In the genomic region with DNA sequence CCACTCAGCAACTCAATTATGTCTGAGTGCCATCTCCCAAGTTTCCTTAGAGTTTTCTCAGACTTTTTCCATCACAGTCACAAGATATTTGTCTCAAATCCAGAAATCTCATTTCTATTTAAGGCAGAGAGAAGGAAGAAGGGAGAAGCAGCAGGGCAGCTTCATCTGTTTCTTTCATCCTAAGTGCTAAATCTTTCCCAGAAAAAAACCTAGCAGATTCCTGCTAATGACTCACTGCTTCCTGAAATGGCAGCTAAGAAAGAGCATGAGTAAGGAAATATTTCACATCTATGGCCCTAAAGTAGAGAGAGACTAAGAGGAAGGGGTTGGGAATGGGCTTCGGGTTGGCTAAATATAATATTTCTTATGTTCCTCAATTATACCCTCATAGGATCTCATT, we compare ENCODE assay signal across 23 cellular contexts.
A peak's percentile ranks its signal among the peaks of the same experiment; 100 is the strongest.
DNase-seq lines count a peak whose midpoint lies in the region; FAIRE-seq and TF ChIP-seq lines count a peak whose summit lies in the region.
"Had no signal": no experiment of that assay in that cellular context is flagged by ENCODE, and none has a peak within 500 bp of the region (broad histone marks: within the 10 kb centered on the region; RNA-seq: fewer than 3 reads in every experiment).

No MANE protein-coding gene starts in this region.

- intact Hi-C loops in endothelial cell of umbilical vein (cut with micrococcal nuclease): loop anchor here (1.0 kb wide), 1 partner anchor 9 kb away; no protein-coding TSS in a partner anchor

- no CpG with 5 or more reads among the region's 1 CpG for WGBS in mesenchymal stem cell

- H4K91ac ChIP-seq in mesenchymal stem cell (ENCODE audit: low read length): no peak overlapping the region

- H3K4me3 ChIP-seq in ACC112 (ENCODE audit: low read depth, low read length): no peak overlapping the region
- no peak overlapping the region for H3K4me3 ChIP-seq in endothelial cell of umbilical vein (replicated peaks in 1 of 3; ENCODE audit: insufficient read depth in 1 of 3, low read depth in 1 of 3, low read length in 3 of 3)
- H3K4me3 ChIP-seq in mesenchymal stem cell (ENCODE audit: insufficient read depth in 1 of 2, low read depth in 1 of 2, low read length in 2 of 2): no peak overlapping the region
- H3K4me3 ChIP-seq: esophagus muscularis mucosa, heart left ventricle, left ventricle myocardium inferior, MG63, right atrium auricular region, suprapubic skin had no signal

- H3K14ac ChIP-seq in mesenchymal stem cell (ENCODE audit: low read length in 2 of 2): no peak overlapping the region

- H2BK120ac ChIP-seq in mesenchymal stem cell (ENCODE audit: low read depth, low read length): no peak overlapping the region

- H3K9ac ChIP-seq in endothelial cell of umbilical vein (replicated peaks; ENCODE audit: extremely low read depth, insufficient read depth, low read length): no peak overlapping the region
- peak overlapping the region; percentile 42 for H3K9ac ChIP-seq in mesenchymal stem cell (ENCODE audit: low read length)

- no peak overlapping the region for H2AK5ac ChIP-seq in mesenchymal stem cell (ENCODE audit: low read length, severe bottlenecking)

- H3K27me3 ChIP-seq in ACC112 (ENCODE audit: insufficient read depth, low read length) (no peaks in the 10 kb centered on the region), endothelial cell of umbilical vein (ENCODE audit: control insufficient read depth in 2 of 2, insufficient read depth in 2 of 2, low read length in 2 of 2) (no peaks in the 10 kb centered on the region), mesenchymal stem cell (ENCODE audit: control insufficient read depth in 1 of 2, insufficient read depth in 1 of 2, low read length in 2 of 2) (no peaks in the 10 kb centered on the region)
- H3K27me3 ChIP-seq: esophagus muscularis mucosa, heart left ventricle, MG63, right atrium auricular region, suprapubic skin had no signal

- no peaks in the 10 kb centered on the region for H3K79me1 ChIP-seq in mesenchymal stem cell (replicated peaks; ENCODE audit: low read length, poor library complexity, severe bottlenecking)

- CTCF ChIA-PET in endothelial cell of umbilical vein (lab: Charles Lee): interaction anchor here (1.0 to 1.4 kb wide), 4 partner anchors 8 to 283 kb away, joined by 3 to 9 read pairs (median 3); no protein-coding TSS in a partner anchor

- no peak overlapping the region for H2BK5ac ChIP-seq in mesenchymal stem cell (ENCODE audit: low read depth, low read length, poor library complexity, severe bottlenecking)

- no peak overlapping the region for H3K23ac ChIP-seq in mesenchymal stem cell (ENCODE audit: low read length in 2 of 2)

- no peak for TF ChIP-seq CTCF in endothelial cell of umbilical vein (IDR thresholded peaks at IDR 0.05; ENCODE audit: extremely low read depth in 1 of 2, insufficient read depth in 1 of 2, low read depth in 1 of 2, low read length in 2 of 2)

- H3K4me2 ChIP-seq in endothelial cell of umbilical vein (ENCODE audit: insufficient read depth, low read length) (no peak overlapping the region), mesenchymal stem cell (ENCODE audit: low read length, poor library complexity, severe bottlenecking) (no peak overlapping the region)

- dilution Hi-C loops in endothelial cell of umbilical vein (cut with MboI; ENCODE audit: extremely low pct_ligation_motif_present, low sequenced_read_pairs): no loop called here

- H3K18ac ChIP-seq in mesenchymal stem cell (ENCODE audit: low read depth in 1 of 2, low read length in 2 of 2): no peak overlapping the region

- H2BK12ac ChIP-seq in mesenchymal stem cell (ENCODE audit: low read length in 2 of 2): no peak overlapping the region

- H3K4me1 ChIP-seq in ACC112 (ENCODE audit: control insufficient read depth, insufficient read depth, low read length, unreplicated experiment) (peaks cover 6% of the 10 kb centered on the region), endothelial cell of umbilical vein (ENCODE audit: control insufficient read depth, extremely low read depth, insufficient read depth, low read length) (peaks cover 7% of the 10 kb centered on the region), mesenchymal stem cell (ENCODE audit: control insufficient read depth, insufficient read depth, low read depth, low read length) (no peaks in the 10 kb centered on the region)
- H3K4me1 ChIP-seq: esophagus muscularis mucosa, heart left ventricle, left ventricle myocardium inferior, right atrium auricular region, suprapubic skin had no signal

- H3K9me3 ChIP-seq in endothelial cell of umbilical vein (replicated peaks; ENCODE audit: control insufficient read depth, insufficient read depth, low read length): no peaks in the 10 kb centered on the region
- peaks cover 10% of the 10 kb centered on the region for H3K9me3 ChIP-seq in mesenchymal stem cell (ENCODE audit: control insufficient read depth, low read length)
- H3K9me3 ChIP-seq: esophagus muscularis mucosa, right atrium auricular region, suprapubic skin had no signal

- H3K4ac ChIP-seq in mesenchymal stem cell (ENCODE audit: low read depth in 1 of 2, low read length in 2 of 2): no peak overlapping the region

- H2AFZ ChIP-seq in ACC112 (ENCODE audit: low read length, unreplicated experiment) (peak overlapping the region; percentile 19), endothelial cell of umbilical vein (ENCODE audit: low read depth, low read length) (peak overlapping the region; percentile 34), mesenchymal stem cell (ENCODE audit: low read depth, low read length) (no peak overlapping the region)

- no peak for TF ChIP-seq POLR2A in endothelial cell of umbilical vein (IDR thresholded peaks at IDR 0.05; ENCODE audit: low read depth, low read length)

- peak; percentile 31 for FAIRE-seq in endothelial cell of umbilical vein (lab: Jason Lieb, UNC)
- FAIRE-seq: A204.1, D721Med had no signal

- H2BK15ac ChIP-seq in mesenchymal stem cell (ENCODE audit: low read depth, poor library complexity, severe bottlenecking): no peak overlapping the region

- no peaks in the 10 kb centered on the region for H3K79me2 ChIP-seq in ACC112 (ENCODE audit: control insufficient read depth, insufficient read depth, low read length, unreplicated experiment)
- H3K79me2 ChIP-seq in endothelial cell of umbilical vein (ENCODE audit: control insufficient read depth, insufficient read depth, low read length): no peaks in the 10 kb centered on the region

- DNase-seq in NCI-H460 (ENCODE audit: extremely low read depth, low read depth) (peak; percentile 35), endothelial cell of umbilical vein (ENCODE audit: low read depth, low spot score) (peak; percentile 53), mesenchymal stem cell (peak; percentile 82), medulla oblongata (ENCODE audit: extremely low spot score) (no peak), ACHN (no peak)
- DNase-seq in activated CD4-positive, alpha-beta T cell treated with anti-CD3 and anti-CD28 coated beads for 48 hours: no peak
- DNase-seq in activated CD8-positive, alpha-beta memory T cell treated with anti-CD3 and anti-CD28 coated beads, Interleukin-2, amount 50 U/mL, for 48 hours: no peak
- DNase-seq: activated CD4-positive, alpha-beta T cell treated with anti-CD3 and anti-CD28 coated beads, Interleukin-2, amount 10 ng/mL, durations not matched to agents 7 days and 5 days; C1 segment of cervical spinal cord; effector CD4-positive, alpha-beta T cell; heart left ventricle; left ventricle myocardium inferior; MG63; NCI-H146; NCI-H82; SHP77 treated with DMSO at 0.1 percent for 48 hours had no signal

- no peaks in the 10 kb centered on the region for H3K9me1 ChIP-seq in endothelial cell of umbilical vein (replicated peaks; ENCODE audit: control insufficient read depth, extremely low read depth, insufficient read depth, low read length)

- in situ Hi-C loops in ACHN (cut with HindIII; ENCODE audit: low pct_ligation_motif_present, low pct_unique_long_range_greater_than_20kb, low sequenced_read_pairs): no loop called here

- BruUV-seq in endothelial cell of umbilical vein (replicated peaks; lab: Mats Ljungman, UMichigan): no TSS peak

- H3K27ac ChIP-seq in ACC112 (ENCODE audit: low read depth, low read length) (peak overlapping the region; percentile 7; the same call in 1 of the 2 replicates), endothelial cell of umbilical vein (ENCODE audit: insufficient read depth, low read depth, low read length) (peak overlapping the region; percentile 35), mesenchymal stem cell (ENCODE audit: low read length, poor library complexity, severe bottlenecking) (no peak overlapping the region)
- H3K27ac ChIP-seq: esophagus muscularis mucosa, heart left ventricle, HL-60, left ventricle myocardium inferior, right atrium auricular region, suprapubic skin had no signal

- H4K8ac ChIP-seq in mesenchymal stem cell (ENCODE audit: low read length): no peak overlapping the region

- H3K36me3 ChIP-seq in ACC112 (ENCODE audit: insufficient read depth, low read length) (peaks cover 29% of the 10 kb centered on the region), endothelial cell of umbilical vein (ENCODE audit: control insufficient read depth in 2 of 2, extremely low read depth in 1 of 2, insufficient read depth in 2 of 2, low read length in 2 of 2) (no peaks in the 10 kb centered on the region), mesenchymal stem cell (ENCODE audit: control insufficient read depth in 1 of 2, insufficient read depth in 2 of 2, low read depth in 1 of 2, low read length in 2 of 2) (no peaks in the 10 kb centered on the region)
- H3K36me3 ChIP-seq: esophagus muscularis mucosa, left ventricle myocardium inferior, MG63, right atrium auricular region, suprapubic skin had no signal

- POLR2A ChIA-PET in endothelial cell of umbilical vein (lab: Charles Lee): no interaction called here

- no peaks in the 10 kb centered on the region for H4K20me1 ChIP-seq in endothelial cell of umbilical vein (replicated peaks; ENCODE audit: control insufficient read depth, extremely low read depth, insufficient read depth, low read length)

TF ChIP-seq in endothelial cell of umbilical vein, 7 proteins besides CTCF, POLR2A, EP300 and RAD21:
- TF ChIP-seq EZH2 (IDR thresholded peaks at IDR 0.05; ENCODE audit: borderline replicate concordance, low read depth, low read length, severe bottlenecking) (no peak), JUN (IDR thresholded peaks at IDR 0.05; ENCODE audit: borderline replicate concordance, insufficient read depth, insufficient read length, low read depth) (peak; percentile 66), POLR2AphosphoS5 (IDR thresholded peaks at IDR 0.05; ENCODE audit: insufficient read depth, low read depth, low read length) (no peak), GATA2 (IDR thresholded peaks at IDR 0.05; ENCODE audit: insufficient read depth, insufficient read length, low read depth, low read length) (no peak), MYC (IDR thresholded peaks at IDR 0.05; ENCODE audit: low read depth, low read length) (no peak), FOS (IDR thresholded peaks at IDR 0.05; ENCODE audit: borderline replicate concordance, insufficient read depth, low read length) (peak; percentile 86)
- TF ChIP-seq, protein P1, sequence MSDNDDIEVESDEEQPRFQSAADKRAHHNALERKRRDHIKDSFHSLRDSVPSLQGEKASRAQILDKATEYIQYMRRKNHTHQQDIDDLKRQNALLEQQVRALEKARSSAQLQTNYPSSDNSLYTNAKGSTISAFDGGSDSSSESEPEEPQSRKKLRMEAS (IDR thresholded peaks at IDR 0.05; ENCODE audit: insufficient read depth, insufficient read length): no peak
TF ChIP-seq in endothelial cell of umbilical vein: peak in this region for 2.

Comparison
In these comparisons a context has a peak if more than half of its experiments do, and no peak if none do; other contexts are left out.
1. DNase-seq: peak in NCI-H460 (single experiment), endothelial cell of umbilical vein (single experiment) and mesenchymal stem cell (single experiment); none in activated CD4-positive, alpha-beta T cell treated with anti-CD3 and anti-CD28 coated beads for 48 hours (single experiment), medulla oblongata (single experiment), activated CD8-positive, alpha-beta memory T cell treated with anti-CD3 and anti-CD28 coated beads, Interleukin-2, amount 50 U/mL, for 48 hours (single experiment) and ACHN (single experiment).